ENCODE assay signal across 8 cellular contexts in genomic region chr5:81971694-81972495, GRCh38. TPM values are rescaled to one million over a fixed set of nuclear protein-coding genes. Genes with fewer than 3 reads are reported as not detected.
DNase-seq lines count a peak whose midpoint lies in the region; ATAC-seq and TF ChIP-seq lines count a peak whose summit lies in the region.

Gene ATG10 (plus strand): TSS chr5:81972023. CDS start chr5:81987571, 15,548 bp downstream.

- H3K9me3 ChIP-seq in right atrium auricular region, result no peaks in the 10 kb centered on the region
- no peaks in the 10 kb centered on the region for H3K9me3 ChIP-seq in uterus

- no peaks in the 10 kb centered on the region for H3K27me3 Mint-ChIP-seq in T-helper 1 cell treated with Interleukin-12 subunit alpha and Interleukin-12 subunit beta and Interleukin-4 antibody, amounts not matched to agents 30 μg/mL and 1 μg/mL, for 36 hours (ENCODE audit: low read depth)

- peak within 1 kb of the TSS; percentile 95 for H3K27ac Mint-ChIP-seq in T-helper 1 cell treated with Interleukin-12 subunit alpha and Interleukin-12 subunit beta and Interleukin-4 antibody, amounts not matched to agents 30 μg/mL and 1 μg/mL, for 36 hours

- H3K4me1 ChIP-seq in right atrium auricular region (peaks cover 0 to 15% of the 10 kb centered on the region in 2 donors), uterus (no peaks in the 10 kb centered on the region)

- TF ChIP-seq CTCF in right atrium auricular region (IDR thresholded peaks at IDR 0.05) (no peak), uterus (IDR thresholded peaks at IDR 0.05) (peak in 1 of 4 experiments; percentile 36)

- H3K27me3 ChIP-seq in right atrium auricular region (no peaks in the 10 kb centered on the region), uterus (no peaks in the 10 kb centered on the region)

- H3K4me3 Mint-ChIP-seq in T-helper 1 cell treated with Interleukin-12 subunit alpha and Interleukin-12 subunit beta and Interleukin-4 antibody, amounts not matched to agents 30 μg/mL and 1 μg/mL, for 36 hours, result peak within 1 kb of the TSS; percentile 96

- H3K36me3 ChIP-seq in right atrium auricular region (no peaks in the 10 kb centered on the region), uterus (no peaks in the 10 kb centered on the region)

- intact Hi-C loops in uterus (cut with DNase I; ENCODE audit: low total_unique reads), result no loop called here

- no peaks in the 10 kb centered on the region for H3K9me3 Mint-ChIP-seq in T-helper 1 cell treated with Interleukin-12 subunit alpha and Interleukin-12 subunit beta and Interleukin-4 antibody, amounts not matched to agents 30 μg/mL and 1 μg/mL, for 36 hours

- H3K36me3 Mint-ChIP-seq in T-helper 1 cell treated with Interleukin-12 subunit alpha and Interleukin-12 subunit beta and Interleukin-4 antibody, amounts not matched to agents 30 μg/mL and 1 μg/mL, for 36 hours (ENCODE audit: low read depth), result no peaks in the 10 kb centered on the region

- peak within 1 kb of the TSS; percentile 65 to 74 for H3K4me3 ChIP-seq in right atrium auricular region
- peak within 1 kb of the TSS; percentile 55 to 87 for H3K4me3 ChIP-seq in uterus

- TF ChIP-seq POLR2A in uterus (IDR thresholded peaks at IDR 0.05), result peak; percentile 92 to 99

- H3K27ac ChIP-seq in angular gyrus (ENCODE audit: low read depth, low read length) (peak within 1 kb of the TSS; percentile 99), right atrium auricular region (peak within 1 kb of the TSS; percentile 97 to 98), uterus (peak within 1 kb of the TSS; percentile 99)

- DNase-seq in NCI-H1694 (lab: John Stamatoyannopoulos, UW) (peak; percentile 87), right atrium auricular region (ENCODE audit: low spot score) (peak; percentile 86), pulmonary artery endothelial cell (ENCODE audit: low read depth, low spot score) (peak; percentile 74), uterus (peak; percentile 89 to 93)

- ATAC-seq in GM18498 (IDR thresholded peaks at IDR 0.05; ENCODE audit: unreplicated experiment), result peak; percentile 98
- ATAC-seq in HG02885 (IDR thresholded peaks at IDR 0.05; ENCODE audit: poor library complexity, unreplicated experiment), result peak; percentile 97

- H3K4me1 Mint-ChIP-seq in T-helper 1 cell treated with Interleukin-12 subunit alpha and Interleukin-12 subunit beta and Interleukin-4 antibody, amounts not matched to agents 30 μg/mL and 1 μg/mL, for 36 hours (ENCODE audit: low read depth), result peaks cover 15% of the 10 kb centered on the region

RNA-seq across cellular contexts. Expression of gene ATG10, which starts in this region (rescaled TPM):
- total RNA-seq in right atrium auricular region (1 to 10 TPM; 4.2 to 5.6 TPM), pulmonary artery endothelial cell (4.0 and 4.8 TPM in 2 replicates), uterus (10 to 100 TPM in 1 of 4 donors, 1 to 10 TPM in 3; 1.0 to 15.4 (median 6.5) TPM)

Comparison
In these comparisons a context has a peak if more than half of its experiments do, and no peak if none do; other contexts are left out.
1. Peak in every context shown above with its lines: DNase-seq, ATAC-seq, H3K4me3 ChIP-seq and H3K27ac ChIP-seq.